Comparison of ENCODE assay signal across 8 cellular contexts in the genomic region with DNA sequence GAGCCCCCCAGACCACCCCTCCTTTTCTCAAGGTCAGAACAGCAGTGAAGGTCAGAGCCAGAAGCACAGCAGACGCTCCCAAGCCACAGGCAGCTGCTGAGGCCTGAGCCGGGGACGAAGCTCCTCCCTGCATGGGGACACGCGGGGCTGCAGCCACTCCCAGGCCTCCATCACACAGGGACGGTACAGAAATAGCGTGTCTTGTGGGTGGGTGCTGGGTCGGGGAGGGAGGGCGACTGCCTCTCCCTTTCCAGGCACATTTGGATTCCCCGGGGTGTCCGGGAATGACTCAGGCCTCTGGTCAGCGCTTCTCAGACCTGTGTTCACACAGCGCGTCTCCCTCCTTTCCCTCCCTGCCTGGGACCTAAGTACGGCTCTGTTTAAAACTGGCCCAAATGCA. TPM values are rescaled to one million over a fixed set of nuclear protein-coding genes. Genes with fewer than 3 reads are reported as not detected.
DNase-seq lines count a peak whose midpoint lies in the region; ATAC-seq and TF ChIP-seq lines count a peak whose summit lies in the region.

No MANE protein-coding gene starts in this region.

- no peak for TF ChIP-seq POLR2A in NB4 (IDR thresholded peaks at IDR 0.05; ENCODE audit: extremely low read depth, insufficient read length)
- TF ChIP-seq POLR2A in vagina (IDR thresholded peaks at IDR 0.05) = no peak

- no peaks in the 10 kb centered on the region for H3K9me3 ChIP-seq in vagina

- H3K4me1 ChIP-seq in vagina = peaks cover 46% of the 10 kb centered on the region

- H3K36me3 ChIP-seq in vagina = no peaks in the 10 kb centered on the region

- TF ChIP-seq CTCF in NB4 (IDR thresholded peaks at IDR 0.05; ENCODE audit: low read depth, low read length) = no peak
- TF ChIP-seq CTCF in vagina (IDR thresholded peaks at IDR 0.05) = no peak

- DNase-seq in GM04504 (ENCODE audit: low read depth) (peak; percentile 90), NB4 (ENCODE audit: low read depth) (peak; percentile 62), medulla oblongata (ENCODE audit: extremely low spot score) (peak; percentile 54), vagina (ENCODE audit: extremely low spot score in 2 of 2) (no peak)

- intact Hi-C loops in vagina (cut with DNase I) = no loop called here

- H3K4me3 ChIP-seq in NB4 (ENCODE audit: low read depth, low read length) (no peak overlapping the region), vagina (no peak overlapping the region)

- H3K27me3 ChIP-seq in vagina = no peaks in the 10 kb centered on the region

- peak overlapping the region; percentile 55 for H3K27ac ChIP-seq in cingulate gyrus (ENCODE audit: low read depth, low read length)
- peak overlapping the region; percentile 68 for H3K27ac ChIP-seq in vagina

- ATAC-seq in HG03521 (IDR thresholded peaks at IDR 0.05; ENCODE audit: unreplicated experiment) (no peak), GM19351 (IDR thresholded peaks at IDR 0.05; ENCODE audit: unreplicated experiment) (no peak), GM18511 (IDR thresholded peaks at IDR 0.05; ENCODE audit: unreplicated experiment) (no peak)

RNA-seq across cellular contexts. Expression of a gene that starts 33.2 kb away (rescaled TPM):
- total RNA-seq in vagina = 19.6 TPM

Comparison
In these comparisons a context has a peak if more than half of its experiments do, and no peak if none do; other contexts are left out.
1. DNase-seq: peak in GM04504 (single experiment), NB4 (single experiment) and medulla oblongata (single experiment); none in vagina (0 of 2).